1 cellular context compared by ENCODE assay signal in the genomic region with DNA sequence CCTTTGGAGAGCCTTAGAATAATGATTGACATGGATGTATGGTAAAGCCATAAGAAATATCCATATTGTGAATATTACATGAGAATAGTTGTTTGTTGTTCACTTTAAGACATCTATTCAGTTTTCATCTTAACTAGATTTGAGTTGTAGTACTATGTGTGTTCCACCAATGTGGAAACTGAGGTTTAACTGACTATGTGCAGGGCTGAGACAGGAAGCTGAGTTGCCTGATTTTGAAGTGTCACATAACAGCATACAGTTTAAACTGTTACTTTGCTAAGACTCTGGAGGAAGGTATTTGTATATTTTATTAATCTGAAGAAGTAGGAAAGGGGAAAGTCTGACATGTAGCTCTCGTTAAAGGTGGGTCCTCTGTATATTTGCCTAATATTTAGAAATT.
TF ChIP-seq lines count a peak whose summit lies in the region.

No MANE protein-coding gene starts in this region.

TF ChIP-seq in SK-N-SH treated with all-trans-retinoic acid at 6 μM for 48 hours, 23 proteins besides CTCF, POLR2A, EP300 and RAD21 (continued from another document):
- TF ChIP-seq, protein P1, sequence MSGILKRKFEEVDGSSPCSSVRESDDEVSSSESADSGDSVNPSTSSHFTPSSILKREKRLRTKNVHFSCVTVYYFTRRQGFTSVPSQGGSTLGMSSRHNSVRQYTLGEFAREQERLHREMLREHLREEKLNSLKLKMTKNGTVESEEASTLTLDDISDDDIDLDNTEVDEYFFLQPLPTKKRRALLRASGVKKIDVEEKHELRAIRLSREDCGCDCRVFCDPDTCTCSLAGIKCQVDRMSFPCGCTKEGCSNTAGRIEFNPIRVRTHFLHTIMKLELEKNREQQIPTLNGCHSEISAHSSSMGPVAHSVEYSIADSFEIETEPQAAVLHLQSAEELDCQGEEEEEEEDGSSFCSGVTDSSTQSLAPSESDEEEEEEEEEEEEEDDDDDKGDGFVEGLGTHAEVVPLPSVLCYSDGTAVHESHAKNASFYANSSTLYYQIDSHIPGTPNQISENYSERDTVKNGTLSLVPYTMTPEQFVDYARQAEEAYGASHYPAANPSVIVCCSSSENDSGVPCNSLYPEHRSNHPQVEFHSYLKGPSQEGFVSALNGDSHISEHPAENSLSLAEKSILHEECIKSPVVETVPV (CRISPR knock-in tag; IDR thresholded peaks at IDR 0.05), result no peak
- TF ChIP-seq ZFP30 (CRISPR knock-in tag; IDR thresholded peaks at IDR 0.05), result no peak
- no peak for TF ChIP-seq TCF4 (CRISPR knock-in tag; IDR thresholded peaks at IDR 0.05; ENCODE audit: borderline replicate concordance)
- no peak for TF ChIP-seq TOX (CRISPR knock-in tag; IDR thresholded peaks at IDR 0.05; ENCODE audit: borderline replicate concordance)
- no peak for TF ChIP-seq ZNF8 (CRISPR knock-in tag; IDR thresholded peaks at IDR 0.05)
- TF ChIP-seq, protein P2, sequence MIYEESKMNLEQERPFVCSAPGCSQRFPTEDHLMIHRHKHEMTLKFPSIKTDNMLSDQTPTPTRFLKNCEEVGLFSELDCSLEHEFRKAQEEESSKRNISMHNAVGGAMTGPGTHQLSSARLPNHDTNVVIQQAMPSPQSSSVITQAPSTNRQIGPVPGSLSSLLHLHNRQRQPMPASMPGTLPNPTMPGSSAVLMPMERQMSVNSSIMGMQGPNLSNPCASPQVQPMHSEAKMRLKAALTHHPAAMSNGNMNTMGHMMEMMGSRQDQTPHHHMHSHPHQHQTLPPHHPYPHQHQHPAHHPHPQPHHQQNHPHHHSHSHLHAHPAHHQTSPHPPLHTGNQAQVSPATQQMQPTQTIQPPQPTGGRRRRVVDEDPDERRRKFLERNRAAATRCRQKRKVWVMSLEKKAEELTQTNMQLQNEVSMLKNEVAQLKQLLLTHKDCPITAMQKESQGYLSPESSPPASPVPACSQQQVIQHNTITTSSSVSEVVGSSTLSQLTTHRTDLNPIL (CRISPR knock-in tag; IDR thresholded peaks at IDR 0.05; ENCODE audit: low read depth), result no peak
- TF ChIP-seq RARB (CRISPR knock-in tag; IDR thresholded peaks at IDR 0.05), result no peak
- no peak for TF ChIP-seq OSR1 (CRISPR knock-in tag; IDR thresholded peaks at IDR 0.05)
- TF ChIP-seq ISL1 (CRISPR knock-in tag; IDR thresholded peaks at IDR 0.05), result no peak
- no peak for TF ChIP-seq ZNF565 (CRISPR knock-in tag; conservative IDR thresholded peaks at IDR 0.05; ENCODE audit: low read depth)
